7 cellular contexts compared by ENCODE assay signal in genomic region chr12:57821015-57821414, GRCh38. TPM values are rescaled to one million over a fixed set of nuclear protein-coding genes. Genes with fewer than 3 reads are reported as not detected.
A peak's percentile ranks its signal among the peaks of the same experiment; 100 is the strongest.
DNase-seq lines count a peak whose midpoint lies in the region; ATAC-seq and TF ChIP-seq lines count a peak whose summit lies in the region.
"Not testable (repeated sequence)": the region's sequence is repeated elsewhere in the genome, so short reads cannot be mapped to it uniquely, and the experiment has no call there.

No MANE protein-coding gene starts in this region.

- not testable (repeated sequence) for H3K4me3 Mint-ChIP-seq in activated naive CD8-positive, alpha-beta T cell
- peak overlapping the region in 1 of 8 donors; percentile 15 for H3K4me3 Mint-ChIP-seq in naive B cell

- not testable (repeated sequence) for H3K79me2 ChIP-seq in PC-3 (ENCODE audit: low read length)

- H3K9ac ChIP-seq in PC-3 (ENCODE audit: low read length) = not testable (repeated sequence)

- ATAC-seq in PC-3 = peak; percentile 61
- ATAC-seq in naive B cell (ENCODE audit: low read depth in 2 of 2); gastrocnemius medialis; upper lobe of left lung (ENCODE audit: low FRiP score in 2 of 2): not testable (repeated sequence)

- H3K27ac Mint-ChIP-seq in activated naive CD8-positive, alpha-beta T cell = peak overlapping the region; percentile 22
- peak overlapping the region in 4 of 6 donors; percentile 32 to 63 (median 48) for H3K27ac Mint-ChIP-seq in naive B cell

- in situ Hi-C loops in gastrocnemius medialis (cut with MboI; ENCODE audit: low sequenced_read_pairs in 4 of 4) = not testable (repeated sequence)

- CTCF ChIA-PET in PC-3 (lab: Charles Lee) = not testable (repeated sequence)

- WGBS in upper lobe of left lung, 2 donors = 73 to 82% methylated on average over 3 to 5 of the region's 5 CpGs

- H3K36me3 ChIP-seq in PC-3 (ENCODE audit: low read depth, low read length) = peaks cover 14% of the 10 kb centered on the region; the same call in 1 of the 2 replicates
- H3K36me3 ChIP-seq in left ventricle myocardium inferior = peaks cover 73% of the 10 kb centered on the region
- H3K36me3 ChIP-seq in gastrocnemius medialis = peaks cover 0 to 69% of the 10 kb centered on the region in 2 donors
- peaks cover 45 to 78% (median 65%) of the 10 kb centered on the region in 4 donors for H3K36me3 ChIP-seq in upper lobe of left lung

- H3K9me2 ChIP-seq in PC-3 (replicated peaks; ENCODE audit: low read length) = not testable (repeated sequence)

- H4K20me1 ChIP-seq in PC-3 (ENCODE audit: low read length) = not testable (repeated sequence)

- not testable (repeated sequence) for H3F3A ChIP-seq in PC-3 (ENCODE audit: low read length, unreplicated experiment)

- POLR2A ChIA-PET in PC-3 (lab: Charles Lee; ENCODE audit: unreplicated experiment) = not testable (repeated sequence)

- peak; percentile 52 for DNase-seq in PC-3
- not testable (repeated sequence) for DNase-seq in caudate nucleus (lab: John Stamatoyannopoulos, UW); left ventricle myocardium inferior; naive B cell; gastrocnemius medialis; upper lobe of left lung

- not testable (repeated sequence) for H3K9me3 Mint-ChIP-seq in activated naive CD8-positive, alpha-beta T cell (ENCODE audit: low read depth); naive B cell

- not testable (repeated sequence) for H3K27me3 Mint-ChIP-seq in activated naive CD8-positive, alpha-beta T cell; naive B cell

- not testable (repeated sequence) for H3K27me3 ChIP-seq in PC-3 (ENCODE audit: low read length); left ventricle myocardium inferior (ENCODE audit: low read depth); gastrocnemius medialis; upper lobe of left lung

- not testable (repeated sequence) for TF ChIP-seq CTCF in PC-3 (conservative IDR thresholded peaks at IDR 0.05; ENCODE audit: low read depth, low read length); left ventricle myocardium inferior (IDR thresholded peaks at IDR 0.05; ENCODE audit: borderline replicate concordance); gastrocnemius medialis (IDR thresholded peaks at IDR 0.05 in 4 of 5, conservative IDR thresholded peaks at IDR 0.05 in 1 of 5); upper lobe of left lung (IDR thresholded peaks at IDR 0.05)

- not testable (repeated sequence) for H3K27ac ChIP-seq in PC-3 (ENCODE audit: low read length)
- H3K27ac ChIP-seq in caudate nucleus (ENCODE audit: low read depth, low read length) (peak overlapping the region; percentile 16), left ventricle myocardium inferior (replicated peaks) (peak overlapping the region; percentile 79), gastrocnemius medialis (peak overlapping the region in 3 of 4 donors; percentile 1 to 70 (median 53)), upper lobe of left lung (peak overlapping the region in 3 of 4 donors; percentile 55 to 88 (median 84))

- intact Hi-C loops in PC-3 (cut with micrococcal nuclease); left ventricle myocardium inferior (cut with micrococcal nuclease); gastrocnemius medialis (cut with DNase I; ENCODE audit: low total_unique reads): not testable (repeated sequence)

- H2AFZ ChIP-seq in PC-3 (ENCODE audit: low read length) = not testable (repeated sequence)

- not testable (repeated sequence) for H3K9me3 ChIP-seq in PC-3 (ENCODE audit: low read length); left ventricle myocardium inferior (replicated peaks); gastrocnemius medialis; upper lobe of left lung

- not testable (repeated sequence) for H3K36me3 Mint-ChIP-seq in activated naive CD8-positive, alpha-beta T cell
- H3K36me3 Mint-ChIP-seq in naive B cell = peaks cover 0 to 28% of the 10 kb centered on the region in 2 donors

- H3K4me1 Mint-ChIP-seq in activated naive CD8-positive, alpha-beta T cell (ENCODE audit: low read depth) = not testable (repeated sequence)
- H3K4me1 Mint-ChIP-seq in naive B cell = peaks cover 2 to 12% (median 8%) of the 10 kb centered on the region in 3 donors

- H3K4me1 ChIP-seq in PC-3 (ENCODE audit: insufficient read depth, low read length) = not testable (repeated sequence)
- H3K4me1 ChIP-seq in left ventricle myocardium inferior = peaks cover 88% of the 10 kb centered on the region
- H3K4me1 ChIP-seq in gastrocnemius medialis = peaks cover 27 to 41% of the 10 kb centered on the region in 2 donors
- H3K4me1 ChIP-seq in upper lobe of left lung = peaks cover 49 to 80% (median 63%) of the 10 kb centered on the region in 4 donors

- H3K4me2 ChIP-seq in PC-3 (ENCODE audit: low read length) = not testable (repeated sequence)

- not testable (repeated sequence) for TF ChIP-seq EP300 in upper lobe of left lung (IDR thresholded peaks at IDR 0.05)

- TF ChIP-seq POLR2A in gastrocnemius medialis (IDR thresholded peaks at IDR 0.05); upper lobe of left lung (IDR thresholded peaks at IDR 0.05): not testable (repeated sequence)

- BruUV-seq in PC-3 (replicated peaks; lab: Mats Ljungman, UMichigan) = not testable (repeated sequence)

- H3K4me3 ChIP-seq in PC-3 (ENCODE audit: low read length); left ventricle myocardium inferior; gastrocnemius medialis; upper lobe of left lung: not testable (repeated sequence)

RNA-seq across cellular contexts. Expression of gene AVIL, which starts 2.5 kb away (rescaled TPM):
- total RNA-seq in PC-3 (2014; rRNA removed) (2.3 TPM in 1 of 2 replicates, not detected in the other), left ventricle myocardium inferior (2.1 TPM), gastrocnemius medialis (10 to 100 TPM in 1 of 4 donors, 1 to 10 TPM in 2, under 1 TPM in 1; 0.78 to 22.7 (median 4.3) TPM), upper lobe of left lung (10 to 100 TPM in 3 of 6 donors, 1 to 10 TPM in 3; 4.9 to 57.6 (median 8.7) TPM)
- under 1 TPM in 4 of 6 donors, not detected in 2; 0.19 to 0.82 (median 0.48) TPM for polyA plus RNA-seq in naive B cell (ENCODE audit: low read depth in 6 of 6)

RNA-seq across cellular contexts. Expression of gene CTDSP2, which starts 25.5 kb away (rescaled TPM):
- total RNA-seq in PC-3 (2014; rRNA removed) (37.4 and 39.4 TPM in 2 replicates), left ventricle myocardium inferior (82.6 TPM), gastrocnemius medialis (100 to 1,000 TPM in 1 of 4 donors, 10 to 100 TPM in 3; 66.0 to 116 (median 83.4) TPM), upper lobe of left lung (100 to 1,000 TPM; 153 to 226 (median 175) TPM)
- polyA plus RNA-seq in naive B cell (ENCODE audit: low read depth in 6 of 6) = 10 to 100 TPM; 44.3 to 65.3 (median 53.2) TPM

RNA-seq across cellular contexts. Expression of gene TSFM, which starts 38.4 kb away (rescaled TPM):
- 55.8 and 63.0 TPM in 2 replicates for total RNA-seq in PC-3 (2014; rRNA removed)
- total RNA-seq in left ventricle myocardium inferior = 53.7 TPM
- polyA plus RNA-seq in naive B cell (ENCODE audit: low read depth in 6 of 6) = 10 to 100 TPM; 19.3 to 32.4 (median 27.7) TPM
- 10 to 100 TPM; 37.6 to 47.5 (median 40.1) TPM for total RNA-seq in gastrocnemius medialis
- total RNA-seq in upper lobe of left lung = 10 to 100 TPM in 4 of 6 donors, 1 to 10 TPM in 2; 5.0 to 34.0 (median 22.8) TPM

RNA-seq across cellular contexts. Expression of gene EEF1AKMT3, which starts 48.6 kb away (rescaled TPM):
- total RNA-seq in PC-3 (2014; rRNA removed) (5.4 and 9.3 TPM in 2 replicates), left ventricle myocardium inferior (0.99 TPM), gastrocnemius medialis (1 to 10 TPM in 3 of 4 donors, under 1 TPM in 1; 0.82 to 2.0 (median 1.0) TPM), upper lobe of left lung (10 to 100 TPM in 2 of 6 donors, 1 to 10 TPM in 4; 4.2 to 18.3 (median 6.4) TPM)
- polyA plus RNA-seq in naive B cell (ENCODE audit: low read depth in 6 of 6) = under 1 TPM in 4 of 6 donors, not detected in 2; 0.09 to 0.53 (median 0.47) TPM

RNA-seq across cellular contexts. Expression of gene METTL1, which starts 49.1 kb away (rescaled TPM):
- total RNA-seq in PC-3 (2014; rRNA removed) = 25.2 and 29.8 TPM in 2 replicates
- total RNA-seq in left ventricle myocardium inferior = 6.8 TPM
- polyA plus RNA-seq in naive B cell (ENCODE audit: low read depth in 6 of 6) = 10 to 100 TPM in 4 of 6 donors, 1 to 10 TPM in 2; 6.9 to 13.2 (median 11.4) TPM
- total RNA-seq in gastrocnemius medialis = 10 to 100 TPM in 3 of 4 donors, 1 to 10 TPM in 1; 6.5 to 22.7 (median 17.9) TPM
- 10 to 100 TPM in 4 of 6 donors, 1 to 10 TPM in 2; 1.3 to 30.2 (median 16.9) TPM for total RNA-seq in upper lobe of left lung
